18 cellular contexts compared by ENCODE assay signal in the genomic region with DNA sequence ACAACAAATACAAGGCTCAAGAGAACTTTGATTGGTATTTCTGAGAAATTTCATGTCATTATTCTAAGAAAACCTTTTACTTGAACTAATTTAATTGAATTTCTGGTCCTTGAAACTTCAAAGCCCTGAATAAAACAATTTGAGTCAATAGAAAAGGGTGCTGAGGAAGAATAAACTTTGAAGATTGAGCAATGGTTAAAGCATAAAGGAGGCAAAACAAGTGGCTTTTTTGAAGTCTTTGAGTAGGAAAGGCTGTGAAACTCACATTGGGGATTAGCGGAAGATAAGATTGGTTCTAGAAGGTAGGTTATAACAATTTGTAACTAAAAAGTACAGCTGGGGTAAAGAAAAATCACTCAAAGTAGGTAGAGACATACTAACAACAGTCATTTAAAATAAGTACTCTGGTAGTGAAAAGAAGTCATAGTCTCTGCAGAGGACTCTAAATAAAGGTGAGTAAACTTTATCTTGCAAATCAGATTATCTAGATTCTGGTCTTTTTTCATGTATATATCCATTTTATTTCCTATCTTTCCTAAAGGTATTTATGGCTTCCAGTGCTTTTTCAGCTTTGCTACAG. TPM values are rescaled to one million over a fixed set of nuclear protein-coding genes. Genes with fewer than 3 reads are reported as not detected.
DNase-seq lines count a peak whose midpoint lies in the region; ATAC-seq and TF ChIP-seq lines count a peak whose summit lies in the region.
"Had no signal": no experiment of that assay in that cellular context is flagged by ENCODE, and none has a peak within 500 bp of the region (broad histone marks: within the 10 kb centered on the region; RNA-seq: fewer than 3 reads in every experiment).

No MANE protein-coding gene starts in this region.

- no peaks in the 10 kb centered on the region for H3K9me3 ChIP-seq in left ventricle myocardium inferior (replicated peaks)
- H3K9me3 ChIP-seq in heart right ventricle: no peaks in the 10 kb centered on the region
- no peaks in the 10 kb centered on the region for H3K9me3 ChIP-seq in KOPT-K1 (ENCODE audit: insufficient read depth, low read length, poor library complexity, severe bottlenecking)
- H3K9me3 ChIP-seq: HAP-1, ovary had no signal

- H3K4me1 Mint-ChIP-seq in activated T-helper 2 cell treated with anti-CD3 and anti-CD28 coated beads, Interferon-gamma antibody, Interleukin-2, Interleukin-4, amounts not matched to agents 10 μg/mL and 5 μg/mL and 100 μg/mL, durations not matched to agents 14 hours and 24 hours and 36 hours (ENCODE audit: low read depth): peaks cover 34% of the 10 kb centered on the region

- H3K27ac Mint-ChIP-seq in activated T-helper 2 cell treated with anti-CD3 and anti-CD28 coated beads, Interferon-gamma antibody, Interleukin-2, Interleukin-4, amounts not matched to agents 10 μg/mL and 5 μg/mL and 100 μg/mL, durations not matched to agents 14 hours and 24 hours and 36 hours: peak overlapping the region; percentile 23

- DNase-seq in left ventricle myocardium inferior (no peak), heart right ventricle (no peak), D341Med (ENCODE audit: low spot score) (no peak), NCI-H146 (lab: John Stamatoyannopoulos, UW) (no peak)
- DNase-seq in activated T-helper 2 cell treated with anti-CD3 and anti-CD28 coated beads, Interferon-gamma antibody, Interleukin-2, Interleukin-4, amounts not matched to agents 10 μg/mL and 5 μg/mL and 100 μg/mL, durations not matched to agents 14 hours and 24 hours and 36 hours (ENCODE audit: low spot score): no peak
- DNase-seq: activated CD4-positive, alpha-beta T cell treated with anti-CD3 and anti-CD28 coated beads for 1 hour; Calu3; GDM1; NCI-H1048; NCI-H2081 treated with DMSO at 0.1 percent for 48 hours; ovary; SIG-M5; T-helper 9 cell had no signal

- no peak for TF ChIP-seq CTCF in left ventricle myocardium inferior (IDR thresholded peaks at IDR 0.05; ENCODE audit: borderline replicate concordance)
- TF ChIP-seq CTCF in heart right ventricle (IDR thresholded peaks at IDR 0.05): no peak

- no peaks in the 10 kb centered on the region for H3K27me3 Mint-ChIP-seq in activated T-helper 2 cell treated with anti-CD3 and anti-CD28 coated beads, Interferon-gamma antibody, Interleukin-2, Interleukin-4, amounts not matched to agents 10 μg/mL and 5 μg/mL and 100 μg/mL, durations not matched to agents 14 hours and 24 hours and 36 hours (ENCODE audit: low read depth)

- no peak for ATAC-seq in heart right ventricle
- no peak for ATAC-seq in GM21619 (IDR thresholded peaks at IDR 0.05; ENCODE audit: unreplicated experiment)
- ATAC-seq: sciatic nerve had no signal

- H3K36me3 ChIP-seq in left ventricle myocardium inferior: no peaks in the 10 kb centered on the region
- no peaks in the 10 kb centered on the region for H3K36me3 ChIP-seq in heart right ventricle
- H3K36me3 ChIP-seq in KOPT-K1 (ENCODE audit: insufficient read depth, low read length): no peaks in the 10 kb centered on the region
- H3K36me3 ChIP-seq: HAP-1, ovary had no signal

- H3K4me3 Mint-ChIP-seq in activated T-helper 2 cell treated with anti-CD3 and anti-CD28 coated beads, Interferon-gamma antibody, Interleukin-2, Interleukin-4, amounts not matched to agents 10 μg/mL and 5 μg/mL and 100 μg/mL, durations not matched to agents 14 hours and 24 hours and 36 hours (ENCODE audit: low read depth): no peak overlapping the region

- intact Hi-C loops in left ventricle myocardium inferior (cut with micrococcal nuclease): no loop called here
- intact Hi-C loops in heart right ventricle (cut with DNase I): no loop called here
- intact Hi-C loops in activated T-helper 2 cell treated with anti-CD3 and anti-CD28 coated beads, Interferon-gamma antibody, Interleukin-2, Interleukin-4, amounts not matched to agents 10 μg/mL and 5 μg/mL and 100 μg/mL, durations not matched to agents 14 hours and 24 hours and 36 hours (cut with micrococcal nuclease): no loop called here

- no peaks in the 10 kb centered on the region for H3K4me1 ChIP-seq in left ventricle myocardium inferior
- H3K4me1 ChIP-seq in heart right ventricle: peaks cover 0 to 14% (median 0%) of the 10 kb centered on the region in 9 donors

- H3K4me3 ChIP-seq in left ventricle myocardium inferior (no peak overlapping the region), heart right ventricle (no peak overlapping the region)
- H3K4me3 ChIP-seq: HAP-1, lung, ovary had no signal

- WGBS in heart right ventricle, 2 donors: 98 to 100% methylated on average over 1 of the region's 1 CpG

- no peaks in the 10 kb centered on the region for H3K9me3 Mint-ChIP-seq in activated T-helper 2 cell treated with anti-CD3 and anti-CD28 coated beads, Interferon-gamma antibody, Interleukin-2, Interleukin-4, amounts not matched to agents 10 μg/mL and 5 μg/mL and 100 μg/mL, durations not matched to agents 14 hours and 24 hours and 36 hours

- H3K27ac ChIP-seq in left ventricle myocardium inferior (replicated peaks): peak overlapping the region; percentile 17
- H3K27ac ChIP-seq in heart right ventricle: peak overlapping the region in 1 of 10 donors; percentile 10
- H3K27ac ChIP-seq in KOPT-K1 (ENCODE audit: low read depth, low read length, poor library complexity, severe bottlenecking): peak overlapping the region; percentile 58
- H3K27ac ChIP-seq: ovary had no signal

- H3K27me3 ChIP-seq in left ventricle myocardium inferior (ENCODE audit: low read depth): no peaks in the 10 kb centered on the region
- H3K27me3 ChIP-seq in heart right ventricle: no peaks in the 10 kb centered on the region
- H3K27me3 ChIP-seq: ovary had no signal

- no peaks in the 10 kb centered on the region for H3K36me3 Mint-ChIP-seq in activated T-helper 2 cell treated with anti-CD3 and anti-CD28 coated beads, Interferon-gamma antibody, Interleukin-2, Interleukin-4, amounts not matched to agents 10 μg/mL and 5 μg/mL and 100 μg/mL, durations not matched to agents 14 hours and 24 hours and 36 hours (ENCODE audit: low read depth)

RNA-seq across cellular contexts. Expression of a gene that starts 6.4 kb away (rescaled TPM):
- 72.6 TPM for total RNA-seq in left ventricle myocardium inferior
- 100 to 1,000 TPM in 1 of 10 donors, 10 to 100 TPM in 9; 58.7 to 111 (median 75.4) TPM for total RNA-seq in heart right ventricle
- 100 to 1,000 TPM in 1 of 2 donors, 10 to 100 TPM in 1; 90.2 to 110 TPM for polyA plus RNA-seq in heart right ventricle
- 49.6 and 52.1 TPM in 2 replicates for total RNA-seq in activated T-helper 2 cell treated with anti-CD3 and anti-CD28 coated beads, Interferon-gamma antibody, Interleukin-2, Interleukin-4, amounts not matched to agents 10 μg/mL and 5 μg/mL and 100 μg/mL, durations not matched to agents 14 hours and 24 hours and 36 hours
